ENCODE assay signal across 17 cellular contexts in genomic region chr9:104304925-104305324, GRCh38.
DNase-seq lines count a peak whose midpoint lies in the region; ATAC-seq and TF ChIP-seq lines count a peak whose summit lies in the region.
"Had no signal": no experiment of that assay in that cellular context is flagged by ENCODE, and none has a peak within 500 bp of the region (broad histone marks: within the 10 kb centered on the region; RNA-seq: fewer than 3 reads in every experiment).

No MANE protein-coding gene starts in this region.

- 65 to 100% (median 89%) methylated on average over 2 to 5 of the region's 5 CpGs for WGBS in spleen, 5 donors

- in situ Hi-C loops in gastrocnemius medialis (cut with MboI; ENCODE audit: low sequenced_read_pairs in 4 of 4): no loop called here

- no peak overlapping the region for H3K27ac Mint-ChIP-seq in WTC11
- no peak overlapping the region for H3K27ac Mint-ChIP-seq in glutamatergic neuron (ENCODE audit: unreplicated experiment)
- H3K27ac Mint-ChIP-seq: CD14-positive monocyte; CD4-positive, alpha-beta memory T cell had no signal

- H3K9me3 ChIP-seq in gastrocnemius medialis (no peaks in the 10 kb centered on the region), SJCRH30 (replicated peaks) (no peaks in the 10 kb centered on the region; the same call in 1 of the 2 replicates), spleen (peaks cover 0 to 26% (median 0%) of the 10 kb centered on the region in 8 donors)
- H3K9me3 ChIP-seq: HAP-1 had no signal

- no peak overlapping the region for H3K4me3 ChIP-seq in gastrocnemius medialis
- H3K4me3 ChIP-seq in SJCRH30: no peak overlapping the region
- no peak overlapping the region for H3K4me3 ChIP-seq in spleen
- H3K4me3 ChIP-seq: BLaER1, GM12878, HAP-1 had no signal

- H3K4me1 ChIP-seq in gastrocnemius medialis (no peaks in the 10 kb centered on the region), SJCRH30 (no peaks in the 10 kb centered on the region), spleen (no peaks in the 10 kb centered on the region)
- H3K4me1 ChIP-seq: BLaER1, HAP-1 had no signal

- TF ChIP-seq CTCF in WTC11 (IDR thresholded peaks at IDR 0.05) (no peak), glutamatergic neuron (IDR thresholded peaks at IDR 0.05; ENCODE audit: partially characterized antibody, unreplicated experiment) (no peak), gastrocnemius medialis (IDR thresholded peaks at IDR 0.05 in 4 of 5, conservative IDR thresholded peaks at IDR 0.05 in 1 of 5) (no peak), spleen (IDR thresholded peaks at IDR 0.05 in 8 of 11, conservative IDR thresholded peaks at IDR 0.05 in 3 of 11) (no peak)

- POLR2A ChIA-PET in WTC11 (lab: Charles Lee): no interaction called here

- CTCF ChIA-PET in WTC11 (lab: Charles Lee): no interaction called here

- H3K36me3 Mint-ChIP-seq in WTC11 (no peaks in the 10 kb centered on the region), glutamatergic neuron (ENCODE audit: unreplicated experiment) (peaks cover 6% of the 10 kb centered on the region)
- H3K36me3 Mint-ChIP-seq: CD14-positive monocyte; CD4-positive, alpha-beta memory T cell had no signal

- no peak overlapping the region for H3K4me3 Mint-ChIP-seq in WTC11
- no peak overlapping the region for H3K4me3 Mint-ChIP-seq in glutamatergic neuron (ENCODE audit: unreplicated experiment)
- H3K4me3 Mint-ChIP-seq: CD14-positive monocyte; CD4-positive, alpha-beta memory T cell had no signal

- DNase-seq in ELF-1 (ENCODE audit: low read depth, low spot score): peak; percentile 75
- peak; percentile 60 for DNase-seq in NCI-H82 treated with DMSO at 0.1 percent for 48 hours (lab: John Stamatoyannopoulos, UW; ENCODE audit: unreplicated experiment)
- DNase-seq in WTC11 (ENCODE audit: low spot score): peak; percentile 14
- DNase-seq in glutamatergic neuron: peak; percentile 33
- DNase-seq in gastrocnemius medialis: no peak
- no peak for DNase-seq in COR-L47 (lab: John Stamatoyannopoulos, UW)
- DNase-seq in SJCRH30: no peak
- no peak for DNase-seq in spleen
- DNase-seq: 8988T; Calu3; CD4-positive, alpha-beta memory T cell; DMS79 treated with DMSO at 0.1 percent for 48 hours had no signal

- H3K27ac ChIP-seq in gastrocnemius medialis (no peak overlapping the region), SJCRH30 (no peak overlapping the region), spleen (no peak overlapping the region)
- H3K27ac ChIP-seq: BLaER1, HL-60 had no signal

- intact Hi-C loops in gastrocnemius medialis (cut with DNase I; ENCODE audit: low total_unique reads) (no loop called here), spleen (cut with DNase I; ENCODE audit: low total_unique reads) (no loop called here)

- H3K27me3 Mint-ChIP-seq in WTC11 (ENCODE audit: low read depth): no peaks in the 10 kb centered on the region
- no peaks in the 10 kb centered on the region for H3K27me3 Mint-ChIP-seq in glutamatergic neuron (ENCODE audit: unreplicated experiment)
- H3K27me3 Mint-ChIP-seq: CD4-positive, alpha-beta memory T cell had no signal

- H3K36me3 ChIP-seq in gastrocnemius medialis: no peaks in the 10 kb centered on the region
- H3K36me3 ChIP-seq in SJCRH30: no peaks in the 10 kb centered on the region
- no peaks in the 10 kb centered on the region for H3K36me3 ChIP-seq in spleen
- H3K36me3 ChIP-seq: BLaER1, HAP-1 had no signal

- TF ChIP-seq POLR2A in gastrocnemius medialis (IDR thresholded peaks at IDR 0.05): no peak
- TF ChIP-seq POLR2A in spleen (IDR thresholded peaks at IDR 0.05): no peak

- peaks cover 4% of the 10 kb centered on the region for H3K4me1 Mint-ChIP-seq in WTC11
- peaks cover 2% of the 10 kb centered on the region for H3K4me1 Mint-ChIP-seq in glutamatergic neuron (ENCODE audit: low read depth, unreplicated experiment)
- H3K4me1 Mint-ChIP-seq: CD14-positive monocyte; CD4-positive, alpha-beta memory T cell had no signal

- ATAC-seq in WTC11 (peak; percentile 50), gastrocnemius medialis (no peak)
- ATAC-seq: GM12878 had no signal

- H3K27me3 ChIP-seq in gastrocnemius medialis (no peaks in the 10 kb centered on the region), SJCRH30 (0 out of 2 replicates have a peak, but pooled peaks cover 3% of the 10 kb centered on the region), spleen (replicated peaks in 1 of 7) (peaks cover 0 to 9% (median 0%) of the 10 kb centered on the region in 7 donors)
- H3K27me3 ChIP-seq: BLaER1 had no signal

- H3K9me3 Mint-ChIP-seq in WTC11: peaks cover 22% of the 10 kb centered on the region
- peaks cover 6% of the 10 kb centered on the region for H3K9me3 Mint-ChIP-seq in glutamatergic neuron (ENCODE audit: unreplicated experiment)

TF ChIP-seq in WTC11, 78 proteins besides CTCF, POLR2A, EP300 and RAD21:
- TF ChIP-seq, protein P1, sequence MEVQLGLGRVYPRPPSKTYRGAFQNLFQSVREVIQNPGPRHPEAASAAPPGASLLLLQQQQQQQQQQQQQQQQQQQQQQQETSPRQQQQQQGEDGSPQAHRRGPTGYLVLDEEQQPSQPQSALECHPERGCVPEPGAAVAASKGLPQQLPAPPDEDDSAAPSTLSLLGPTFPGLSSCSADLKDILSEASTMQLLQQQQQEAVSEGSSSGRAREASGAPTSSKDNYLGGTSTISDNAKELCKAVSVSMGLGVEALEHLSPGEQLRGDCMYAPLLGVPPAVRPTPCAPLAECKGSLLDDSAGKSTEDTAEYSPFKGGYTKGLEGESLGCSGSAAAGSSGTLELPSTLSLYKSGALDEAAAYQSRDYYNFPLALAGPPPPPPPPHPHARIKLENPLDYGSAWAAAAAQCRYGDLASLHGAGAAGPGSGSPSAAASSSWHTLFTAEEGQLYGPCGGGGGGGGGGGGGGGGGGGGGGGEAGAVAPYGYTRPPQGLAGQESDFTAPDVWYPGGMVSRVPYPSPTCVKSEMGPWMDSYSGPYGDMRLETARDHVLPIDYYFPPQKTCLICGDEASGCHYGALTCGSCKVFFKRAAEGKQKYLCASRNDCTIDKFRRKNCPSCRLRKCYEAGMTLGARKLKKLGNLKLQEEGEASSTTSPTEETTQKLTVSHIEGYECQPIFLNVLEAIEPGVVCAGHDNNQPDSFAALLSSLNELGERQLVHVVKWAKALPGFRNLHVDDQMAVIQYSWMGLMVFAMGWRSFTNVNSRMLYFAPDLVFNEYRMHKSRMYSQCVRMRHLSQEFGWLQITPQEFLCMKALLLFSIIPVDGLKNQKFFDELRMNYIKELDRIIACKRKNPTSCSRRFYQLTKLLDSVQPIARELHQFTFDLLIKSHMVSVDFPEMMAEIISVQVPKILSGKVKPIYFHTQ (CRISPR knock-in tag; IDR thresholded peaks at IDR 0.05): no peak
- peak; percentile 73 for TF ChIP-seq ZNF423 (CRISPR knock-in tag; IDR thresholded peaks at IDR 0.05)

Comparison
In these comparisons a context has a peak if more than half of its experiments do, and no peak if none do; other contexts are left out.
1. DNase-seq: peak in ELF-1 (single experiment), NCI-H82 treated with DMSO at 0.1 percent for 48 hours (single experiment), WTC11 (single experiment) and glutamatergic neuron (single experiment); none in gastrocnemius medialis (0 of 2), COR-L47 (single experiment), SJCRH30 (0 of 2) and spleen (single experiment).